In the genomic region with DNA sequence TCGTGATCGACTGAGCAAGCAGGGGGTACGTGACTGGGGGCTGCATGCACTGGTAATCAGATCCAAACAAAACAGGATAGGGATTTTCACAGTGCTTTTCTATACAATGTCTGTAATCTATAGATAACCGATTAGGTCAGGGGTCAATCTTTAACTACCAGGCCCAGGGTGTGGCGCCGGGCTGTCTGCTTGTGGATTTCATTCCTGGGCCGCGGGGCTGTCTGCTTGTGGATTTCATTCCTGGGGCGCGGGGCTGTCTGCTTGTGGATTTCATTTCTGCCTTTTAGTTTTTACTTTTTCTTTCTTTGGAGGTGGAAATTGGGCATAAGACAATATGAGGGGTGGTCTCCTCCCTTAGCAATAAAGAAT, we compare ENCODE assay signal across 15 cellular contexts. TPM values are rescaled to one million over a fixed set of nuclear protein-coding genes. Genes with fewer than 3 reads are reported as not detected.
"Had no signal": no experiment of that assay in that cellular context is flagged by ENCODE, and none has a peak within 500 bp of the region (broad histone marks: within the 10 kb centered on the region; RNA-seq: fewer than 3 reads in every experiment).

No MANE protein-coding gene starts in this region.

RNA-seq across cellular contexts. Expression of a gene that starts 6.0 kb away (rescaled TPM):
- total RNA-seq: activated CD4-positive, alpha-beta memory T cell treated with anti-CD3 and anti-CD28 coated beads for 36 hours; activated naive CD4-positive, alpha-beta T cell treated with anti-CD3 and anti-CD28 coated beads for 36 hours; activated naive CD4-positive, alpha-beta T cell treated with anti-CD3 and anti-CD28 coated beads, Interleukin-2, amount 50 U/mL, for 72 hours; activated T-cell treated with anti-CD3 and anti-CD28 coated beads, Interleukin-2, amount 50 U/mL, for 4 hours; activated T-helper 1 cell treated with anti-CD3 and anti-CD28 coated beads, Interleukin-12 subunit alpha, Interleukin-12 subunit beta, Interleukin-2, Interleukin-4 antibody, amounts not matched to agents 30 ng/mL and 10 ng/mL and 1 ng/mL, durations not matched to agents 14 hours and 24 hours and 36 hours; adrenal gland; bronchial epithelial cell; LHCN-M2; NCI-H460; PC-3; Right ventricle myocardium inferior; T-cell; T-helper 17 cell had no signal

RNA-seq across cellular contexts. Expression of a gene that starts 12.8 kb away (rescaled TPM):
- total RNA-seq: LHCN-M2, NCI-H460, PC-3, SK-MEL-5 had no signal

RNA-seq across cellular contexts. Expression of a gene that starts 47.4 kb away (rescaled TPM):
- total RNA-seq: activated B cell treated with CpG ODN at 0.5 μM for 24 hours; activated CD4-positive, alpha-beta memory T cell treated with anti-CD3 and anti-CD28 coated beads for 36 hours; activated naive CD4-positive, alpha-beta T cell treated with anti-CD3 and anti-CD28 coated beads for 36 hours; activated T-helper 1 cell treated with anti-CD3 and anti-CD28 coated beads, Interleukin-12 subunit alpha, Interleukin-12 subunit beta, Interleukin-2, Interleukin-4 antibody, amounts not matched to agents 30 ng/mL and 10 ng/mL and 1 ng/mL, durations not matched to agents 14 hours and 24 hours and 36 hours; bronchial epithelial cell; LHCN-M2; NCI-H460; PC-3; Right ventricle myocardium inferior; SK-MEL-5; T-helper 17 cell had no signal
- polyA plus RNA-seq: adrenal gland had no signal
